Comparison of ENCODE assay signal across 10 cellular contexts in the genomic region with DNA sequence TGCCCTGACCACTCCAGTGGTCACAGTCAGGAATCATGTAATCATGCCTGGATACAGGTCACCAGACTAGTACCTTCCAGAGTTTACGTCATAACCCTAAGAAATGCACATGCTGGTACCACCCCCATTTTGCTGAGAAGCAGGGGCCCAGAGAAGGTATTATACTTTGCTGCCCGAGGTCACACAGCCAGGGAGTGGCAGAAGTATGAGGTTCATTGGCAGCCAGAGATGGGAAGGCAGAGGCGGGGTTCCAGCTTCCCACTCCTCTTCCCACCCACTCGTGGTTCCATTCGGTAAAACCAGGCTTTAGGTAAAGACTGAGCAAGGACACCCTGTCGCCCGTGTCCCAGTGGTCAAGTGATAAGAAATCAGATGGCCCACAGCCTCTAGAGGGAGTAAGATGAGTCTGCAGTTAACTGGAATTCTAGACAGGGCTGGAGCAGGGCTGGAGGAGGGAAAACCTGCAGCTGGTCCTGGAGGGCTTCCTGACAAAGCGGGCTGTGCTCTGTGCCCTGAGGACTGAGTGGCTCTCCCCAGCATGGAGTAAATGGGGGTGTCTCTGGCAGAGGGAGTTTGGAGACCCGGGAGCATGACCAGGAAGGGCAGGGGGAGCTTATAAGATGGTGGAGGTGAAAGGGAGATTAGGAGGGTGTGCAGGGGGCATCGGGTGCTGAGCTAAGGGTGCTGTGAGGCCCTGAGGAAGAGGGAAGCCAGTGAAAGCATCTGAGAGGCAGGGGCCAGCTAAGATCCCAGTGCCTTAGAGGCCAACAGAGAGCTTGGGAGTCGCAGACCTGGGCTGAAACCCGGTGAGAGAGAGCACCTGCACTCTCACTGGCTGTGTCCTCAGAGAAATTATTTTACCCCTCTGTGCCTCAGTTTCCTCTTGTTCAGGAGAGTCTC. TPM values are rescaled to one million over a fixed set of nuclear protein-coding genes. Genes with fewer than 3 reads are reported as not detected.
DNase-seq lines count a peak whose midpoint lies in the region; ATAC-seq and TF ChIP-seq lines count a peak whose summit lies in the region.
"Had no signal": no experiment of that assay in that cellular context is flagged by ENCODE, and none has a peak within 500 bp of the region (broad histone marks: within the 10 kb centered on the region; RNA-seq: fewer than 3 reads in every experiment).

No MANE protein-coding gene starts in this region.

- 0 out of 2 replicates have a peak, but pooled peaks have one; percentile 19 for TF ChIP-seq CTCF in OCI-LY7 (conservative IDR thresholded peaks at IDR 0.05; ENCODE audit: low read length)
- peak; percentile 36 for TF ChIP-seq CTCF in epithelial cell of esophagus (IDR thresholded peaks at IDR 0.05; ENCODE audit: insufficient read depth, low read depth, low read length, missing control alignments)
- TF ChIP-seq CTCF in osteocyte (IDR thresholded peaks at IDR 0.05), result peak; percentile 26

- intact Hi-C loops in OCI-LY7 (cut with micrococcal nuclease; ENCODE audit: unreplicated experiment), result no loop called here

- H3K4me3 Mint-ChIP-seq in osteocyte (ENCODE audit: unreplicated experiment), result no peak overlapping the region
- H3K4me3 Mint-ChIP-seq: effector memory CD8-positive, alpha-beta T cell had no signal

- ATAC-seq in HG02840 (IDR thresholded peaks at IDR 0.05; ENCODE audit: low FRiP score, unreplicated experiment), result no peak
- no peak for ATAC-seq in GM18907 (IDR thresholded peaks at IDR 0.05; ENCODE audit: unreplicated experiment)
- ATAC-seq: effector memory CD8-positive, alpha-beta T cell had no signal

- H3K27me3 Mint-ChIP-seq in osteocyte (ENCODE audit: unreplicated experiment), result peaks cover 8% of the 10 kb centered on the region

- no peaks in the 10 kb centered on the region for H4K20me1 ChIP-seq in OCI-LY7 (ENCODE audit: insufficient read depth, low read length)

- no peak overlapping the region for H3K27ac ChIP-seq in OCI-LY7 (ENCODE audit: low read depth, low read length, poor library complexity, severe bottlenecking)
- H3K27ac ChIP-seq: GM23248 had no signal

- no peaks in the 10 kb centered on the region for H3K36me3 Mint-ChIP-seq in osteocyte (ENCODE audit: unreplicated experiment)

- H3K79me2 ChIP-seq in OCI-LY7 (ENCODE audit: insufficient read depth, low read depth, low read length), result no peaks in the 10 kb centered on the region

- peak in 2 of 3 experiments; percentile 53 to 62 for DNase-seq in NCI-H1417 (lab: John Stamatoyannopoulos, UW)
- no peak for DNase-seq in NCI-H1417 treated with DMSO at 0.1 percent for 48 hours (lab: John Stamatoyannopoulos, UW)
- no peak for DNase-seq in OCI-LY7 (ENCODE audit: low spot score)
- DNase-seq in epithelial cell of esophagus (ENCODE audit: low read depth), result peak; percentile 21
- no peak for DNase-seq in osteocyte (ENCODE audit: extremely low spot score, unreplicated experiment)
- no peak for DNase-seq in AG08396 (ENCODE audit: low spot score)
- DNase-seq: effector memory CD8-positive, alpha-beta T cell; GM23248 had no signal

- no peaks in the 10 kb centered on the region for H3K36me3 ChIP-seq in OCI-LY7 (ENCODE audit: insufficient read depth, low read length)

- no peak overlapping the region for H2AFZ ChIP-seq in OCI-LY7 (ENCODE audit: low read length)
- H2AFZ ChIP-seq: GM23248 had no signal

- no peaks in the 10 kb centered on the region for H3K9me3 ChIP-seq in OCI-LY7 (ENCODE audit: low read length)

- H3K9me3 Mint-ChIP-seq in osteocyte (ENCODE audit: unreplicated experiment), result no peaks in the 10 kb centered on the region
- H3K9me3 Mint-ChIP-seq: effector memory CD8-positive, alpha-beta T cell had no signal

- BruUV-seq in OCI-LY7 (replicated peaks; lab: Mats Ljungman, UMichigan), result no TSS peak

- H3K4me3 ChIP-seq in OCI-LY7 (ENCODE audit: low read depth, low read length, poor library complexity, severe bottlenecking) (no peak overlapping the region), epithelial cell of esophagus (ENCODE audit: low read length) (no peak overlapping the region)
- H3K4me3 ChIP-seq: GM23248 had no signal

- H3K4me1 ChIP-seq in OCI-LY7 (ENCODE audit: insufficient read depth, low read length, poor library complexity, severe bottlenecking), result peaks cover 13% of the 10 kb centered on the region

- no peaks in the 10 kb centered on the region for H3K4me1 Mint-ChIP-seq in osteocyte (ENCODE audit: unreplicated experiment)

- no peak overlapping the region for H3K4me2 ChIP-seq in OCI-LY7 (ENCODE audit: low read length)

- no peak overlapping the region for H3K27ac Mint-ChIP-seq in osteocyte (ENCODE audit: unreplicated experiment)

- CTCF ChIA-PET in OCI-LY7 (lab: Charles Lee; ENCODE audit: unreplicated experiment), result interaction anchor here (0.6 kb wide), 1 partner anchor 11 kb away, joined by 3 read pairs; no protein-coding TSS in a partner anchor

- POLR2A ChIA-PET in OCI-LY7 (lab: Charles Lee), result interaction anchor here (0.6 kb wide), 1 partner anchor 487 kb away, joined by 3 read pairs; no protein-coding TSS in a partner anchor

- H3K9me2 ChIP-seq in OCI-LY7 (ENCODE audit: insufficient read depth, low read length), result no peaks in the 10 kb centered on the region

RNA-seq across cellular contexts. Expression of gene FAM222A, which starts 5.7 kb away (rescaled TPM):
- total RNA-seq in OCI-LY7 (2014; rRNA removed; shearing (Covaris generic)), result 0.33 and 0.98 TPM in 2 replicates
- total RNA-seq in OCI-LY7 (2022) (1.8 and 2.4 TPM in 2 replicates), osteocyte (1.2 and 1.5 TPM in 2 replicates)

Comparison
In these comparisons a context has a peak if more than half of its experiments do, and no peak if none do; other contexts are left out.
1. DNase-seq: peak in NCI-H1417 (2 of 3) and epithelial cell of esophagus (single experiment); none in NCI-H1417 treated with DMSO at 0.1 percent for 48 hours (single experiment), OCI-LY7 (single experiment), osteocyte (single experiment) and AG08396 (single experiment).
2. Peak in every context shown above with its lines, with median percentiles within 50 percentile points of each other: CTCF ChIP-seq.